12 cellular contexts compared by ENCODE assay signal in genomic region chr15:74531144-74531811, GRCh38. TPM values are rescaled to one million over a fixed set of nuclear protein-coding genes. Genes with fewer than 3 reads are reported as not detected.
DNase-seq lines count a peak whose midpoint lies in the region; ATAC-seq, FAIRE-seq and TF ChIP-seq lines count a peak whose summit lies in the region.
"Had no signal": no experiment of that assay in that cellular context is flagged by ENCODE, and none has a peak within 500 bp of the region (broad histone marks: within the 10 kb centered on the region; RNA-seq: fewer than 3 reads in every experiment).

No MANE protein-coding gene starts in this region.

- no peaks in the 10 kb centered on the region for H3K36me3 Mint-ChIP-seq in astrocyte (ENCODE audit: low read depth, unreplicated experiment)

- TF ChIP-seq EP300 in A549 (IDR thresholded peaks at IDR 0.05) = no peak

- no peak overlapping the region for H3K4me3 ChIP-seq in A549
- H3K4me3 ChIP-seq in HEK293 (ENCODE audit: low read depth, low read length) = no peak overlapping the region
- H3K4me3 ChIP-seq in astrocyte (ENCODE audit: insufficient read depth, low read depth, low read length) = no peak overlapping the region
- peak overlapping the region; percentile 20 for H3K4me3 ChIP-seq in iPS-15b (ENCODE audit: low read depth, low read length)
- H3K4me3 ChIP-seq: BLaER1 treated with 17β-estradiol and CSF1 and Interleukin-3, amounts not matched to agents 10 nM and 100 nM; upper lobe of left lung had no signal

- H3K4me3 Mint-ChIP-seq in astrocyte (ENCODE audit: unreplicated experiment) = peak overlapping the region; percentile 15

- H3K4me1 Mint-ChIP-seq in astrocyte (ENCODE audit: low read depth, unreplicated experiment) = peaks cover 22% of the 10 kb centered on the region

- TF ChIP-seq CTCF in A549 (IDR thresholded peaks at IDR 0.05) (no peak), HEK293 (tag by site-specific recombination; IDR thresholded peaks at IDR 0.05) (no peak), astrocyte (IDR thresholded peaks at IDR 0.05; ENCODE audit: insufficient read depth, low read depth, low read length) (no peak)

- H3K36me3 ChIP-seq in HEK293 (ENCODE audit: control insufficient read depth in 2 of 2, insufficient read depth in 1 of 2, low read length in 2 of 2) = no peaks in the 10 kb centered on the region
- H3K36me3 ChIP-seq in astrocyte (ENCODE audit: insufficient read depth, low read length) = no peaks in the 10 kb centered on the region
- H3K36me3 ChIP-seq in iPS-15b (ENCODE audit: control insufficient read depth, insufficient read depth, low read length) = no peaks in the 10 kb centered on the region
- H3K36me3 ChIP-seq: BLaER1 treated with 17β-estradiol and CSF1 and Interleukin-3, amounts not matched to agents 10 nM and 100 nM; upper lobe of left lung had no signal

- H3K4me1 ChIP-seq in A549 (peaks cover 16% of the 10 kb centered on the region), HEK293 (ENCODE audit: control insufficient read depth, insufficient read depth, low read length) (peaks cover 9% of the 10 kb centered on the region), astrocyte (ENCODE audit: insufficient read depth, low read length) (peaks cover 29% of the 10 kb centered on the region), iPS-15b (ENCODE audit: control insufficient read depth, insufficient read depth, low read length) (peaks cover 25% of the 10 kb centered on the region)
- H3K4me1 ChIP-seq: upper lobe of left lung had no signal

- H3K9me3 Mint-ChIP-seq in astrocyte (ENCODE audit: unreplicated experiment) = no peaks in the 10 kb centered on the region

- ATAC-seq in A549 (peak in 1 of 2 experiments; percentile 60; a peak in 3 of 6 replicates), HG02852 (IDR thresholded peaks at IDR 0.05; ENCODE audit: unreplicated experiment) (no peak), HG02970 (IDR thresholded peaks at IDR 0.05; ENCODE audit: low FRiP score, unreplicated experiment) (no peak)

- H3K9ac ChIP-seq in astrocyte (ENCODE audit: low read length) = peak overlapping the region; percentile 59
- H3K9ac ChIP-seq in iPS-15b (ENCODE audit: low read depth, low read length) = no peak overlapping the region
- H3K9ac ChIP-seq: BLaER1 treated with 17β-estradiol and CSF1 and Interleukin-3, amounts not matched to agents 10 nM and 100 nM had no signal

- no peaks in the 10 kb centered on the region for H3K27me3 Mint-ChIP-seq in astrocyte (ENCODE audit: low read depth, unreplicated experiment)

- H3K27ac ChIP-seq in A549 = no peak overlapping the region; a peak in 1 of 6 replicates
- H3K27ac ChIP-seq in HEK293 (ENCODE audit: extremely low read depth, low read depth, low read length) = 0 out of 2 replicates have a peak overlapping the region, but pooled peaks have one; percentile 12
- peak overlapping the region; percentile 68 for H3K27ac ChIP-seq in astrocyte (ENCODE audit: low read depth, low read length)
- H3K27ac ChIP-seq: BLaER1 treated with 17β-estradiol and CSF1 and Interleukin-3, amounts not matched to agents 10 nM and 100 nM; upper lobe of left lung had no signal

- H3K27me3 ChIP-seq in astrocyte (ENCODE audit: insufficient read depth, low read length) = no peaks in the 10 kb centered on the region
- H3K27me3 ChIP-seq in iPS-15b (ENCODE audit: control insufficient read depth, insufficient read depth, low read length) = no peaks in the 10 kb centered on the region
- H3K27me3 ChIP-seq: BLaER1 treated with 17β-estradiol and CSF1 and Interleukin-3, amounts not matched to agents 10 nM and 100 nM; upper lobe of left lung had no signal

- WGBS in A549 (ENCODE audit: missing lambda C conversion rate) = 21% methylated on average over 4 of the region's 4 CpGs

- no peaks in the 10 kb centered on the region for H4K20me1 ChIP-seq in astrocyte (ENCODE audit: insufficient read depth, low read length)
- H4K20me1 ChIP-seq: BLaER1 treated with 17β-estradiol and CSF1 and Interleukin-3, amounts not matched to agents 10 nM and 100 nM had no signal

- POLR2A ChIA-PET in A549 (lab: Yijun Ruan, JAX) = no interaction called here
- POLR2A ChIA-PET in HEK293 (lab: Yijun Ruan, JAX) = interaction anchor here (1.0 to 2.8 kb wide), 5 partner anchors 10 to 84 kb away, joined by 3 to 23 read pairs (median 4); partner anchors contain the start of genes ARID3B, CLK3 and UBL7

- no peak for TF ChIP-seq POLR2A in A549 (IDR thresholded peaks at IDR 0.05; ENCODE audit: low read length)

- H3K9me3 ChIP-seq in A549 (no peaks in the 10 kb centered on the region), HEK293 (ENCODE audit: control insufficient read depth, insufficient read depth, low read depth, low read length) (no peaks in the 10 kb centered on the region), astrocyte (ENCODE audit: insufficient read depth, low read depth, low read length) (no peaks in the 10 kb centered on the region), iPS-15b (ENCODE audit: control insufficient read depth, insufficient read depth, low read length) (no peaks in the 10 kb centered on the region)
- H3K9me3 ChIP-seq: BLaER1 treated with 17β-estradiol and CSF1 and Interleukin-3, amounts not matched to agents 10 nM and 100 nM; upper lobe of left lung had no signal

- peak overlapping the region; percentile 56 for H3K27ac Mint-ChIP-seq in astrocyte (ENCODE audit: unreplicated experiment)

- no peak for FAIRE-seq in A549 (lab: Jason Lieb, UNC)
- FAIRE-seq in astrocyte (lab: Jason Lieb, UNC) = peak; percentile 83

- DNase-seq in A549 (ENCODE audit: low read depth in 1 of 2, low spot score in 1 of 2) (no peak), astrocyte (ENCODE audit: low read depth) (peak; percentile 98), mesenteric fat pad (ENCODE audit: low spot score) (no peak), NCI-H2107 (lab: John Stamatoyannopoulos, UW) (no peak)
- DNase-seq: NCI-H146, nucleus accumbens, upper lobe of left lung had no signal

- TF ChIP-seq RAD21 in A549 (conservative IDR thresholded peaks at IDR 0.05 in 1 of 2, IDR thresholded peaks at IDR 0.05 in 1 of 2) = no peak

- CTCF ChIA-PET in A549 (lab: Yijun Ruan, JAX) = interaction anchor here (1.4 kb wide), 1 partner anchor 157 kb away, joined by 3 read pairs; no protein-coding TSS in a partner anchor
- CTCF ChIA-PET in HEK293 (lab: Yijun Ruan, JAX) = interaction anchor here (0.6 to 1.0 kb wide), 3 partner anchors 90 to 226 kb away, joined by 3 to 7 read pairs (median 3); no protein-coding TSS in a partner anchor

- no peak overlapping the region for H2AFZ ChIP-seq in astrocyte (ENCODE audit: low read depth, low read length)

- H3K79me2 ChIP-seq in astrocyte (ENCODE audit: insufficient read depth, low read length) = no peaks in the 10 kb centered on the region

- H3K4me2 ChIP-seq in A549 (0 out of 3 replicates have a peak overlapping the region, but pooled peaks have one; percentile 20), astrocyte (ENCODE audit: low read length) (peak overlapping the region; percentile 78)

TF ChIP-seq in A549, 52 proteins besides CTCF, POLR2A, EP300 and RAD21 (continues in another document):
- TF ChIP-seq MYC (IDR thresholded peaks at IDR 0.05; ENCODE audit: borderline replicate concordance, low read length) (no peak), NFE2L2 (conservative IDR thresholded peaks at IDR 0.05; ENCODE audit: low read length) (no peak), CBX2 (IDR thresholded peaks at IDR 0.05; ENCODE audit: borderline replicate concordance, low read depth) (no peak), CEBPB (IDR thresholded peaks at IDR 0.05) (no peak), CBX8 (IDR thresholded peaks at IDR 0.05) (no peak), RFX5 (IDR thresholded peaks at IDR 0.05) (no peak), CHD4 (IDR thresholded peaks at IDR 0.05; ENCODE audit: borderline replicate concordance) (no peak), BHLHE40 (IDR thresholded peaks at IDR 0.05; ENCODE audit: low read depth, low read length) (no peak), SMC3 (IDR thresholded peaks at IDR 0.05) (no peak), SREBF2 (IDR thresholded peaks at IDR 0.05) (no peak), JUNB (IDR thresholded peaks at IDR 0.05) (no peak), MAZ (IDR thresholded peaks at IDR 0.05; ENCODE audit: borderline replicate concordance, low read depth, low read length) (no peak), RARB (CRISPR knock-in tag; IDR thresholded peaks at IDR 0.05) (no peak), NPAS2 (CRISPR knock-in tag; IDR thresholded peaks at IDR 0.05; ENCODE audit: borderline replicate concordance) (no peak), ZSCAN20 (CRISPR knock-in tag; IDR thresholded peaks at IDR 0.05) (no peak)

TF ChIP-seq in HEK293, 187 proteins besides CTCF, POLR2A, EP300 and RAD21 (continues in another document):
- TF ChIP-seq, protein P1, sequence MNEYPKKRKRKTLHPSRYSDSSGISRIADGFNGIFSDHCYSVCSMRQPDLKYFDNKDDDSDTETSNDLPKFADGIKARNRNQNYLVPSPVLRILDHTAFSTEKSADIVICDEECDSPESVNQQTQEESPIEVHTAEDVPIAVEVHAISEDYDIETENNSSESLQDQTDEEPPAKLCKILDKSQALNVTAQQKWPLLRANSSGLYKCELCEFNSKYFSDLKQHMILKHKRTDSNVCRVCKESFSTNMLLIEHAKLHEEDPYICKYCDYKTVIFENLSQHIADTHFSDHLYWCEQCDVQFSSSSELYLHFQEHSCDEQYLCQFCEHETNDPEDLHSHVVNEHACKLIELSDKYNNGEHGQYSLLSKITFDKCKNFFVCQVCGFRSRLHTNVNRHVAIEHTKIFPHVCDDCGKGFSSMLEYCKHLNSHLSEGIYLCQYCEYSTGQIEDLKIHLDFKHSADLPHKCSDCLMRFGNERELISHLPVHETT (tag by site-specific recombination; IDR thresholded peaks at IDR 0.05) = peak; percentile 81
- TF ChIP-seq ZBTB8A (tag by site-specific recombination; IDR thresholded peaks at IDR 0.05) = no peak
- TF ChIP-seq ZBTB20 (tag by site-specific recombination; IDR thresholded peaks at IDR 0.05) = no peak
- TF ChIP-seq SCRT2 (tag by site-specific recombination; IDR thresholded peaks at IDR 0.05) = no peak

RNA-seq across cellular contexts. Expression of gene ARID3B, which starts 9.7 kb away (rescaled TPM):
- 2.3 and 2.5 TPM in 2 replicates for polyA plus RNA-seq in A549 (2011; rRNA removed)
- polyA plus RNA-seq in A549 (2012; cell fraction: cytosol; rRNA removed) = 2.9 and 3.5 TPM in 2 replicates
- 9.9 and 11.5 TPM in 2 replicates for polyA plus RNA-seq in A549 (2012; cell fraction: nucleus; rRNA removed)
- polyA plus RNA-seq in A549 (2017; fragmentation: RNase III; extraction: RNeasy Plus Mini Kit Qiagen cat#74134 plus additional on column Dnase treatment) = 2.1 to 2.6 TPM (median 2.3 TPM) in 3 replicates
- 5.6 and 5.9 TPM in 2 replicates for polyA minus RNA-seq in A549 (2011; rRNA and poly(A)+ RNA removed)
- total RNA-seq in astrocyte = 11.9 and 18.5 TPM in 2 replicates
- total RNA-seq in mesenteric fat pad = 5.8 TPM

Comparison
In these comparisons a context has a peak if more than half of its experiments do, and no peak if none do; other contexts are left out.
1. H3K27ac ChIP-seq: peak in HEK293 (single experiment) and astrocyte (single experiment); none in A549 (0 of 2).